Comparison of ENCODE assay signal across 8 cellular contexts in the genomic region with DNA sequence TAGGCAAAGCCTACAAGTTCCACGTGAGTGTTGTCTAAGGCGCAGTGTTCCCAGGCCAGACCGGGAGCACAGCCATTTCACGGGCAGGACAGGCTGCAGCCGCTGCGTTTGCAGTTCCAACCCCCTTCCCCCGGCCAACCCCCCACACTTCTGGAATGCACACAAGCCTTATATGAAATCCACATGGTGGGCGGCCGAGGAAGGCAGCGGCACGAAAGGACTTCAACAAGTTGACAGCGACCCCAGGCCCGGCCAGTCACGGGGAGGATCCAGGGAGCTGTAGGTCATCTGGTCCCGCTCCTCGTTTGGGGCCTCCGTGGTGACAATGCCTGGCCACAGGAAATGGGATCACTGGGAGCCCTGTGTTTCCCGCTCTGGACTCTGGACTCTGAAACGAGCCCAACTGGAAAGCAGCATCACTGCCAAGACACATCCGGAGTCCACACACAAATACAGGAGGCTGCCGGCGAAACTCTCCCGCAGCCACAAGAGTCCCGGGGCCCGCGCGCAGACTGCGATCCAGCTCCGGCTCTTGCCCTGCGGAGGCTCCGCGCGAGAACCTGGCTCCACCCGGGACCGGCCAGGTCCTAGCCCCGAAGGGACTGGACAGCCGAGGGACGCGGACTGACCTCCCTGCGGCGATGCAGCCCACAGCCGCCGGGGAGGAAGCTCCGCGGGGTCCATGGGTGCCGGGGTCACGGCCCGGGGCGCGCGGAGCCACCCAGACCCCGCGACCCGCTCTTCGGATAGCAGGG. TPM values are rescaled to one million over a fixed set of nuclear protein-coding genes. Genes with fewer than 3 reads are reported as not detected.
DNase-seq lines count a peak whose midpoint lies in the region; ATAC-seq and TF ChIP-seq lines count a peak whose summit lies in the region.

No MANE protein-coding gene starts in this region.

- WGBS in right lobe of liver (ENCODE audit: insufficient coverage, low coverage, low lambda C conversion rate, missing lambda C conversion rate), result under 1% methylated on average over 17 of the region's 55 CpGs

- TF ChIP-seq CTCF in AG10803 (conservative IDR thresholded peaks at IDR 0.05; ENCODE audit: low read length), result no peak
- TF ChIP-seq CTCF in dorsolateral prefrontal cortex (IDR thresholded peaks at IDR 0.05 in 54 of 56, conservative IDR thresholded peaks at IDR 0.05 in 2 of 56; ENCODE audit: low read depth in 1 of 56, partially characterized antibody in 56 of 56), result no peak
- TF ChIP-seq CTCF in right lobe of liver (IDR thresholded peaks at IDR 0.05), result no peak

- TF ChIP-seq POLR2A in right lobe of liver (IDR thresholded peaks at IDR 0.05), result peak; percentile 98

- H3K4me3 ChIP-seq in AG10803 (ENCODE audit: low read length) (peak overlapping the region; percentile 79), SK-N-MC (peak overlapping the region; percentile 81), dorsolateral prefrontal cortex (peak overlapping the region; percentile 38 to 80 (median 63)), right lobe of liver (peak overlapping the region; percentile 79 to 90 (median 89)), subcutaneous abdominal adipose tissue (ENCODE audit: low read depth in 1 of 5, low read length in 5 of 5) (peak overlapping the region; percentile 82 to 92 (median 87))

- H3K9ac ChIP-seq in SK-N-MC (ENCODE audit: insufficient read length), result peak overlapping the region; percentile 51
- H3K9ac ChIP-seq in subcutaneous abdominal adipose tissue (ENCODE audit: low read length in 5 of 5), result peak overlapping the region; percentile 69 to 91 (median 84)

- H3K36me3 ChIP-seq in SK-N-MC (ENCODE audit: insufficient read depth, low read length), result no peaks in the 10 kb centered on the region
- no peaks in the 10 kb centered on the region for H3K36me3 ChIP-seq in right lobe of liver
- peaks cover 0 to 4% (median 0%) of the 10 kb centered on the region in 5 donors for H3K36me3 ChIP-seq in subcutaneous abdominal adipose tissue (ENCODE audit: control insufficient read depth in 5 of 5, insufficient read depth in 5 of 5, low read length in 5 of 5)

- DNase-seq in AG10803 (ENCODE audit: low read depth) (peak; percentile 82), SK-N-MC (ENCODE audit: low read depth, low spot score) (no peak), dorsolateral prefrontal cortex (peak in 2 of 10 donors; percentile 10 to 51), right lobe of liver (peak; percentile 83 to 93 (median 88)), NK-92 (lab: John Stamatoyannopoulos, UW; ENCODE audit: unreplicated experiment) (no peak)

- H3K9me3 ChIP-seq in SK-N-MC (ENCODE audit: low read depth, low read length) (no peaks in the 10 kb centered on the region), right lobe of liver (no peaks in the 10 kb centered on the region), subcutaneous abdominal adipose tissue (ENCODE audit: control insufficient read depth in 5 of 5, low read length in 5 of 5) (no peaks in the 10 kb centered on the region)

- H3K27ac ChIP-seq in SK-N-MC (no peak overlapping the region), dorsolateral prefrontal cortex (peak overlapping the region in 49 of 59 donors; percentile 8 to 91 (median 69)), right lobe of liver (peak overlapping the region; percentile 97 to 99 (median 98)), subcutaneous abdominal adipose tissue (ENCODE audit: low read depth, low read length) (peak overlapping the region; percentile 93)

- H3K4me1 ChIP-seq in right lobe of liver, result peaks cover 0 to 28% (median 14%) of the 10 kb centered on the region in 4 donors
- H3K4me1 ChIP-seq in subcutaneous abdominal adipose tissue (ENCODE audit: control insufficient read depth in 5 of 5, insufficient read depth in 5 of 5, low read length in 5 of 5), result peaks cover 0 to 56% (median 48%) of the 10 kb centered on the region in 5 donors

- ATAC-seq in GM19463 (IDR thresholded peaks at IDR 0.05; ENCODE audit: unreplicated experiment) (peak; percentile 16), right lobe of liver (peak; percentile 73 to 82 (median 77)), HG03039 (IDR thresholded peaks at IDR 0.05; ENCODE audit: unreplicated experiment) (no peak)

- H3K27me3 ChIP-seq in dorsolateral prefrontal cortex, result peaks cover 0 to 76% (median 28%) of the 10 kb centered on the region in 45 donors
- no peaks in the 10 kb centered on the region for H3K27me3 ChIP-seq in right lobe of liver
- H3K27me3 ChIP-seq in subcutaneous abdominal adipose tissue (ENCODE audit: control insufficient read depth in 5 of 5, insufficient read depth in 4 of 5, low read length in 5 of 5), result no peaks in the 10 kb centered on the region

- intact Hi-C loops in dorsolateral prefrontal cortex (cut with DNase I) (no loop called here), right lobe of liver (cut with DNase I) (no loop called here)

RNA-seq across cellular contexts. Expression of a gene that starts 0.8 kb away (rescaled TPM):
- 10 to 100 TPM in 19 of 120 experiments, 1 to 10 TPM in 101; 2.7 to 23.3 (median 5.6) TPM for total RNA-seq in dorsolateral prefrontal cortex
- 10 to 100 TPM; 45.7 to 67.1 (median 59.1) TPM for total RNA-seq in right lobe of liver

Comparison
In these comparisons a context has a peak if more than half of its experiments do, and no peak if none do; other contexts are left out.
1. DNase-seq: peak in AG10803 (single experiment) and right lobe of liver (3 of 3); none in SK-N-MC (single experiment) and NK-92 (single experiment).
2. Peak in every context shown above with its lines, with median percentiles within 50 percentile points of each other: H3K4me3 ChIP-seq.